In the genomic region with DNA sequence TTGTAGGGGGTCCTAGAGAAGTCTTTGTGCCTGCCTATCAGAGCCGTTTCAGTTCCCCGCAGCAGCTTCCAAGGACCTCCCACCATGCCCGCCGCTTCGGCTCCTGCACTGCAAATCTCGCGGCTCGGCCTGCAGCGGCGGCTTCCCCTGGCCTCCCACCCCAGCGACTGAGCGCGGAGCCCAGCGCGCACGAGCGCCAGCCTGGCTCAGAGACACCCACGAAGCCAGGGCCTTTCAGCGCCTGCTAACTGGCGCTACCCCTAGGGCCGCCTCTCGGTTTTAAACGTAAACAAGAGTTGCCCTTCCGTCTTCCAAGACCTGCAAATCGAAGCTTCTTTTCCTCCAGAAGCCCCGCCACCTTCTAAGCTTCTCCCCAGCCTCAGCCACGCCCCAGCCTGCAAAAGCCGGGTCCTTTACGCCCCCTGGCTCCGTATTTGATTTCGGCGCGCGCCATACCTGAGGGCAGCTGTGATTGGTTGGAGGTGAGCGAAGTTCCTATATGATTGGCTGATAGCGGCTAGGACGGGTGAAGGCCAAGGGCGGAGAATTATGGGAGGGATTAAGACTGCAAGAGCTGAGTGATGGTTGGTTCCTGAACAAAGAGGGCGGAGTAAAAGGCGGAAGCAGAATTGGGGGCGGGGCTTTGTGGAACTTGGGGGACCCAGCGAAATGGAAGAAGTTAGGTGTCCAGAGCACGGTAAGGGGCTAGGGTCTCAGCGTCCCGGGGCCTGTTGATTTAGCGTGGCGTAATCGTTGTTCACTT, we compare ENCODE assay signal across 8 cellular contexts. TPM values are rescaled to one million over a fixed set of nuclear protein-coding genes. Genes with fewer than 3 reads are reported as not detected.
DNase-seq lines count a peak whose midpoint lies in the region; ATAC-seq and TF ChIP-seq lines count a peak whose summit lies in the region.

A gene (plus strand): TSS at position 649 of the 763 bp plus-strand sequence. CDS start 21 bp downstream, at position 670.

- no peaks in the 10 kb centered on the region for H3K36me3 Mint-ChIP-seq in Calu3 (ENCODE audit: insufficient read depth, unreplicated experiment)
- peaks cover 37% of the 10 kb centered on the region for H3K36me3 Mint-ChIP-seq in activated CD8-positive, alpha-beta memory T cell treated with anti-CD3 and anti-CD28 coated beads, Interleukin-2, amount 10 ng/mL, durations not matched to agents 7 days and 5 days
- no peaks in the 10 kb centered on the region for H3K36me3 Mint-ChIP-seq in endothelial cell (ENCODE audit: low read depth, unreplicated experiment)
- no peaks in the 10 kb centered on the region for H3K36me3 Mint-ChIP-seq in mesothelial cell of epicardium

- H3K4me3 ChIP-seq in HUES48 (ENCODE audit: low read depth, low read length) (peak within 1 kb of the TSS; percentile 86), NT2/D1 (ENCODE audit: insufficient read length, low read depth) (peak within 1 kb of the TSS; percentile 87)

- peaks cover 6% of the 10 kb centered on the region; the same call in 1 of the 2 replicates for H3K4me1 ChIP-seq in HUES48 (ENCODE audit: control insufficient read depth, insufficient read depth, low read length)
- H3K4me1 ChIP-seq in NT2/D1 (ENCODE audit: insufficient read depth, insufficient read length) = no peaks in the 10 kb centered on the region

- H3K9ac ChIP-seq in HUES48 (ENCODE audit: low read depth, low read length) (peak within 1 kb of the TSS; percentile 95), NT2/D1 (ENCODE audit: insufficient read length, low read depth) (peak within 1 kb of the TSS; percentile 85)

- no peaks in the 10 kb centered on the region for H3K9me3 ChIP-seq in HUES48 (ENCODE audit: control insufficient read depth, insufficient read depth, low read length)
- H3K9me3 ChIP-seq in NT2/D1 (ENCODE audit: insufficient read depth, low read length) = no peaks in the 10 kb centered on the region

- peak; percentile 88 for ATAC-seq in GM21423 (IDR thresholded peaks at IDR 0.05; ENCODE audit: unreplicated experiment)
- ATAC-seq in activated CD8-positive, alpha-beta memory T cell treated with anti-CD3 and anti-CD28 coated beads, Interleukin-2, amount 10 ng/mL, durations not matched to agents 7 days and 5 days = peak; percentile 91

- H3K27ac Mint-ChIP-seq in Calu3 (ENCODE audit: unreplicated experiment) (no peak within 1 kb of the TSS), endothelial cell (ENCODE audit: unreplicated experiment) (peak within 1 kb of the TSS; percentile 59), mesothelial cell of epicardium (no peak within 1 kb of the TSS)
- no peak within 1 kb of the TSS for H3K27ac Mint-ChIP-seq in activated CD8-positive, alpha-beta memory T cell treated with anti-CD3 and anti-CD28 coated beads, Interleukin-2, amount 10 ng/mL, durations not matched to agents 7 days and 5 days

- peak; percentile 91 for DNase-seq in Calu3
- DNase-seq in NT2/D1 (ENCODE audit: low read depth, low spot score) = peak; percentile 100
- peak; percentile 99 for DNase-seq in activated CD8-positive, alpha-beta memory T cell treated with anti-CD3 and anti-CD28 coated beads, Interleukin-2, amount 10 ng/mL, durations not matched to agents 7 days and 5 days
- DNase-seq in endothelial cell (ENCODE audit: low spot score) = peak; percentile 87
- peak; percentile 83 to 93 for DNase-seq in mesothelial cell of epicardium (ENCODE audit: low spot score in 2 of 2, unreplicated experiment in 2 of 2)
- peak; percentile 84 to 93 for DNase-seq in stimulated activated CD8-positive, alpha-beta memory T cell treated with anti-CD3 and anti-CD28 coated beads, Interleukin-15, amount 100 ng/mL, for 4 hours (ENCODE audit: low read depth in 2 of 2)

- CTCF ChIA-PET in Calu3 (lab: Charles Lee) = interaction anchor here (0.6 to 1.1 kb wide), 6 partner anchors 8 to 393 kb away, joined by 3 to 5 read pairs (median 3); a partner anchor contains a TSS
- CTCF ChIA-PET in activated CD8-positive, alpha-beta memory T cell treated with anti-CD3 and anti-CD28 coated beads, Interleukin-2, amount 10 ng/mL, durations not matched to agents 7 days and 5 days (lab: Charles Lee) = interaction anchor here (0.6 to 5.9 kb wide), 21 partner anchors 8 to 922 kb away, joined by 3 to 55 read pairs (median 5); a partner anchor contains a TSS

- H3K36me3 ChIP-seq in HUES48 (ENCODE audit: control insufficient read depth, insufficient read depth, low read length) (peaks cover 34% of the 10 kb centered on the region), NT2/D1 (ENCODE audit: insufficient read depth, insufficient read length, low read length) (peaks cover 26% of the 10 kb centered on the region)

- H3K27me3 Mint-ChIP-seq in Calu3 (ENCODE audit: unreplicated experiment) (no peaks in the 10 kb centered on the region), endothelial cell (ENCODE audit: unreplicated experiment) (peaks cover 2% of the 10 kb centered on the region), mesothelial cell of epicardium (ENCODE audit: low read depth) (no peaks in the 10 kb centered on the region)
- H3K27me3 Mint-ChIP-seq in activated CD8-positive, alpha-beta memory T cell treated with anti-CD3 and anti-CD28 coated beads, Interleukin-2, amount 10 ng/mL, durations not matched to agents 7 days and 5 days = no peaks in the 10 kb centered on the region

- H3K27me3 ChIP-seq in HUES48 (ENCODE audit: control insufficient read depth, insufficient read depth, low read length) (no peaks in the 10 kb centered on the region), NT2/D1 (ENCODE audit: insufficient read depth, insufficient read length) (no peaks in the 10 kb centered on the region)

- intact Hi-C loops in Calu3 (cut with micrococcal nuclease; ENCODE audit: unreplicated experiment) = loop anchor here (5.0 to 10.0 kb wide), 6 partner anchors 125 to 488 kb away; a partner anchor contains a TSS

- H3K4me1 Mint-ChIP-seq in Calu3 (ENCODE audit: low read depth, unreplicated experiment) = no peaks in the 10 kb centered on the region
- H3K4me1 Mint-ChIP-seq in activated CD8-positive, alpha-beta memory T cell treated with anti-CD3 and anti-CD28 coated beads, Interleukin-2, amount 10 ng/mL, durations not matched to agents 7 days and 5 days = peaks cover 55% of the 10 kb centered on the region
- peaks cover 10% of the 10 kb centered on the region for H3K4me1 Mint-ChIP-seq in endothelial cell (ENCODE audit: unreplicated experiment)
- H3K4me1 Mint-ChIP-seq in mesothelial cell of epicardium = peaks cover 20% of the 10 kb centered on the region

- H3K9me3 Mint-ChIP-seq in Calu3 (ENCODE audit: low read depth, unreplicated experiment) (no peaks in the 10 kb centered on the region), endothelial cell (ENCODE audit: unreplicated experiment) (no peaks in the 10 kb centered on the region), mesothelial cell of epicardium (no peaks in the 10 kb centered on the region)
- no peaks in the 10 kb centered on the region for H3K9me3 Mint-ChIP-seq in activated CD8-positive, alpha-beta memory T cell treated with anti-CD3 and anti-CD28 coated beads, Interleukin-2, amount 10 ng/mL, durations not matched to agents 7 days and 5 days (ENCODE audit: low read depth)

- TF ChIP-seq CTCF in Calu3 (IDR thresholded peaks at IDR 0.05; ENCODE audit: unreplicated experiment) (no peak), endothelial cell (IDR thresholded peaks at IDR 0.05; ENCODE audit: unreplicated experiment) (no peak), mesothelial cell of epicardium (IDR thresholded peaks at IDR 0.05; ENCODE audit: unreplicated experiment) (peak; percentile 39)

- H3K4me3 Mint-ChIP-seq in Calu3 (ENCODE audit: low read depth, unreplicated experiment) (no peak within 1 kb of the TSS), endothelial cell (ENCODE audit: unreplicated experiment) (no peak within 1 kb of the TSS), mesothelial cell of epicardium (no peak within 1 kb of the TSS)
- no peak within 1 kb of the TSS for H3K4me3 Mint-ChIP-seq in activated CD8-positive, alpha-beta memory T cell treated with anti-CD3 and anti-CD28 coated beads, Interleukin-2, amount 10 ng/mL, durations not matched to agents 7 days and 5 days

- BruUV-seq in Calu3 (replicated peaks; lab: Mats Ljungman, UMichigan) = no TSS peak

- peak within 1 kb of the TSS; percentile 99 for H3K27ac ChIP-seq in HUES48 (ENCODE audit: low read depth, low read length)

RNA-seq across cellular contexts. Expression of the gene that starts here (rescaled TPM):
- total RNA-seq in Calu3 (2022) (46.6 and 49.6 TPM in 2 replicates), endothelial cell (ENCODE audit: unreplicated experiment) (11.1 TPM), mesothelial cell of epicardium (38.4 to 40.6 TPM (median 40.6 TPM) in 3 replicates)
- total RNA-seq in activated CD8-positive, alpha-beta memory T cell treated with anti-CD3 and anti-CD28 coated beads, Interleukin-2, amount 10 ng/mL, durations not matched to agents 7 days and 5 days = 100 to 1,000 TPM; 156 to 157 TPM

Comparison
In these comparisons a context has a peak if more than half of its experiments do, and no peak if none do; other contexts are left out.
1. Peak in every context shown above with its lines: DNase-seq, ATAC-seq, H3K4me3 ChIP-seq and H3K27ac ChIP-seq.